8 cellular contexts compared by ENCODE assay signal in the genomic region with DNA sequence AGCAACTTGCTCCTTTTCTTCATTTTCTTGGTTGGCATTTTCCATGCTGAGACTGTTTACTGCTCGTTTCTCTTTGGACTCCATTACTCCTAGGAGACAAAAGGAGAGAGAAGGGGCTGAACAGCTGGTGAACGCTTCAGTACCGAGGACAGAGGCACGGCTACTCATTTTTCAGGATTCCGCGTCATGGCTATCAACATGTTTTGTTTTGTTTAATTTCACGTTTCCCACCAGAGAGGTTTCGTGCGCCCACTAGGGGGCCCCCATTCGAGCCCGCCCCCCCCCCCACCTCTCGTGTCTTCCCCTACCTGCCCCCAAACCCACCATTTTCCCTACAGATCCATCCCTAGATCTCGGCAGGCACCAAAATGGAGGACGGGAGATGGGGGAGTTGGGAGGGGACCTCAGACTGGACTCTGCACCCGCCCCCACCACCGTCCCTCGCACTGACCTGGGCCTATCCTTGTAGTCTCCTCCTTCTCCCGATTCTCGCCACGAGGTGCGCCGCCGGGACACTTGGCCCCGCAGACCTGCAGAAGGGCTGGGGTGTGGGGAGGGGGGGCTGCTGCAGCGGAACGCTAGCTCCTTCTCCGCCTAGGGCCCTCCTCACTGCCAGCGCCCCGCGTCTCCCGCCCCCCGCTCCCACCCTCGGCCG. TPM values are rescaled to one million over a fixed set of nuclear protein-coding genes. Genes with fewer than 3 reads are reported as not detected.
DNase-seq lines count a peak whose midpoint lies in the region; ATAC-seq, FAIRE-seq and TF ChIP-seq lines count a peak whose summit lies in the region.

No MANE protein-coding gene starts in this region.

- no peak overlapping the region for H3K27ac ChIP-seq in liver (ENCODE audit: low read depth in 1 of 2, low read length in 2 of 2)

- no peak for ATAC-seq in HG03439 (IDR thresholded peaks at IDR 0.05; ENCODE audit: unreplicated experiment)

- H3K9ac ChIP-seq in liver (ENCODE audit: low read depth in 1 of 2, low read length in 2 of 2) = no peak overlapping the region

- peak overlapping the region in 1 of 3 donors; percentile 45 for H3K4me3 ChIP-seq in liver (ENCODE audit: low read depth in 1 of 3, low read length in 3 of 3)

- no peak for TF ChIP-seq CTCF in liver (IDR thresholded peaks at IDR 0.05; ENCODE audit: low read depth, low read length, missing input control)

- no peak for TF ChIP-seq RAD21 in liver (IDR thresholded peaks at IDR 0.05)

- WGBS in liver = 4% methylated on average over 33 of the region's 34 CpGs

- H3K9me3 ChIP-seq in liver (ENCODE audit: control insufficient read depth in 4 of 4, low read length in 3 of 4) = no peaks in the 10 kb centered on the region

- peaks cover 0 to 2% (median 0%) of the 10 kb centered on the region in 4 donors for H3K4me1 ChIP-seq in liver (ENCODE audit: control insufficient read depth in 4 of 4, insufficient read depth in 4 of 4, low read length in 3 of 4)

- DNase-seq in ELF-1 (ENCODE audit: low read depth, low spot score) = peak; percentile 49
- DNase-seq in NCI-H2107 treated with DMSO at 0.1 percent for 48 hours (lab: John Stamatoyannopoulos, UW; ENCODE audit: unreplicated experiment) = peak; percentile 48
- DNase-seq in brain pericyte (ENCODE audit: low read depth, low spot score) = peak; percentile 6
- DNase-seq in urothelium cell line (ENCODE audit: low spot score) = peak; percentile 35
- DNase-seq in effector CD8-positive, alpha-beta T cell (lab: John Stamatoyannopoulos, UW) = no peak
- no peak for DNase-seq in UCSD-AML1 (lab: John Stamatoyannopoulos, UW; ENCODE audit: unreplicated experiment)

- H3K36me3 ChIP-seq in liver (ENCODE audit: control insufficient read depth in 4 of 4, insufficient read depth in 3 of 4, low read depth in 1 of 4, low read length in 3 of 4) = no peaks in the 10 kb centered on the region

- H3K27me3 ChIP-seq in liver (ENCODE audit: control insufficient read depth in 4 of 4, insufficient read depth in 4 of 4, low read length in 3 of 4) = no peaks in the 10 kb centered on the region

- FAIRE-seq in urothelium cell line (lab: Jason Lieb, UNC) = no peak

TF ChIP-seq in liver, 16 proteins besides CTCF, POLR2A, EP300 and RAD21:
- no peak for TF ChIP-seq RXRA (IDR thresholded peaks at IDR 0.05)
- TF ChIP-seq YY1 (IDR thresholded peaks at IDR 0.05) = no peak
- TF ChIP-seq SP1 (IDR thresholded peaks at IDR 0.05) = no peak
- TF ChIP-seq, protein P1, sequence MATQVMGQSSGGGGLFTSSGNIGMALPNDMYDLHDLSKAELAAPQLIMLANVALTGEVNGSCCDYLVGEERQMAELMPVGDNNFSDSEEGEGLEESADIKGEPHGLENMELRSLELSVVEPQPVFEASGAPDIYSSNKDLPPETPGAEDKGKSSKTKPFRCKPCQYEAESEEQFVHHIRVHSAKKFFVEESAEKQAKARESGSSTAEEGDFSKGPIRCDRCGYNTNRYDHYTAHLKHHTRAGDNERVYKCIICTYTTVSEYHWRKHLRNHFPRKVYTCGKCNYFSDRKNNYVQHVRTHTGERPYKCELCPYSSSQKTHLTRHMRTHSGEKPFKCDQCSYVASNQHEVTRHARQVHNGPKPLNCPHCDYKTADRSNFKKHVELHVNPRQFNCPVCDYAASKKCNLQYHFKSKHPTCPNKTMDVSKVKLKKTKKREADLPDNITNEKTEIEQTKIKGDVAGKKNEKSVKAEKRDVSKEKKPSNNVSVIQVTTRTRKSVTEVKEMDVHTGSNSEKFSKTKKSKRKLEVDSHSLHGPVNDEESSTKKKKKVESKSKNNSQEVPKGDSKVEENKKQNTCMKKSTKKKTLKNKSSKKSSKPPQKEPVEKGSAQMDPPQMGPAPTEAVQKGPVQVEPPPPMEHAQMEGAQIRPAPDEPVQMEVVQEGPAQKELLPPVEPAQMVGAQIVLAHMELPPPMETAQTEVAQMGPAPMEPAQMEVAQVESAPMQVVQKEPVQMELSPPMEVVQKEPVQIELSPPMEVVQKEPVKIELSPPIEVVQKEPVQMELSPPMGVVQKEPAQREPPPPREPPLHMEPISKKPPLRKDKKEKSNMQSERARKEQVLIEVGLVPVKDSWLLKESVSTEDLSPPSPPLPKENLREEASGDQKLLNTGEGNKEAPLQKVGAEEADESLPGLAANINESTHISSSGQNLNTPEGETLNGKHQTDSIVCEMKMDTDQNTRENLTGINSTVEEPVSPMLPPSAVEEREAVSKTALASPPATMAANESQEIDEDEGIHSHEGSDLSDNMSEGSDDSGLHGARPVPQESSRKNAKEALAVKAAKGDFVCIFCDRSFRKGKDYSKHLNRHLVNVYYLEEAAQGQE (IDR thresholded peaks at IDR 0.05) = peak; percentile 96
- TF ChIP-seq FOXA2 (IDR thresholded peaks at IDR 0.05) = no peak
- TF ChIP-seq, protein P2, sequence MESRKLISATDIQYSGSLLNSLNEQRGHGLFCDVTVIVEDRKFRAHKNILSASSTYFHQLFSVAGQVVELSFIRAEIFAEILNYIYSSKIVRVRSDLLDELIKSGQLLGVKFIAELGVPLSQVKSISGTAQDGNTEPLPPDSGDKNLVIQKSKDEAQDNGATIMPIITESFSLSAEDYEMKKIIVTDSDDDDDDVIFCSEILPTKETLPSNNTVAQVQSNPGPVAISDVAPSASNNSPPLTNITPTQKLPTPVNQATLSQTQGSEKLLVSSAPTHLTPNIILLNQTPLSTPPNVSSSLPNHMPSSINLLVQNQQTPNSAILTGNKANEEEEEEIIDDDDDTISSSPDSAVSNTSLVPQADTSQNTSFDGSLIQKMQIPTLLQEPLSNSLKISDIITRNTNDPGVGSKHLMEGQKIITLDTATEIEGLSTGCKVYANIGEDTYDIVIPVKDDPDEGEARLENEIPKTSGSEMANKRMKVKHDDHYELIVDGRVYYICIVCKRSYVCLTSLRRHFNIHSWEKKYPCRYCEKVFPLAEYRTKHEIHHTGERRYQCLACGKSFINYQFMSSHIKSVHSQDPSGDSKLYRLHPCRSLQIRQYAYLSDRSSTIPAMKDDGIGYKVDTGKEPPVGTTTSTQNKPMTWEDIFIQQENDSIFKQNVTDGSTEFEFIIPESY (IDR thresholded peaks at IDR 0.05) = no peak

RNA-seq across cellular contexts. Expression of gene BEX1, which starts 0.7 kb away (rescaled TPM):
- 10 to 100 TPM in 1 of 2 donors, under 1 TPM in 1; 0.75 to 84.0 TPM for total RNA-seq in liver
- 1 to 10 TPM; 2.0 to 4.1 TPM for polyA plus RNA-seq in liver

RNA-seq across cellular contexts. Expression of gene NXF3, which starts 29.6 kb away (rescaled TPM):
- 1 to 10 TPM in 1 of 2 donors, under 1 TPM in 1; 0.33 to 1.5 TPM for total RNA-seq in liver
- polyA plus RNA-seq in liver = 1 to 10 TPM in 1 of 2 donors, under 1 TPM in 1; 0.65 to 1.2 TPM

Comparison
In these comparisons a context has a peak if more than half of its experiments do, and no peak if none do; other contexts are left out.
1. DNase-seq: peak in ELF-1 (single experiment), NCI-H2107 treated with DMSO at 0.1 percent for 48 hours (single experiment), brain pericyte (single experiment) and urothelium cell line (single experiment); none in effector CD8-positive, alpha-beta T cell (single experiment) and UCSD-AML1 (single experiment).